1 cellular context compared by ENCODE assay signal in the genomic region with DNA sequence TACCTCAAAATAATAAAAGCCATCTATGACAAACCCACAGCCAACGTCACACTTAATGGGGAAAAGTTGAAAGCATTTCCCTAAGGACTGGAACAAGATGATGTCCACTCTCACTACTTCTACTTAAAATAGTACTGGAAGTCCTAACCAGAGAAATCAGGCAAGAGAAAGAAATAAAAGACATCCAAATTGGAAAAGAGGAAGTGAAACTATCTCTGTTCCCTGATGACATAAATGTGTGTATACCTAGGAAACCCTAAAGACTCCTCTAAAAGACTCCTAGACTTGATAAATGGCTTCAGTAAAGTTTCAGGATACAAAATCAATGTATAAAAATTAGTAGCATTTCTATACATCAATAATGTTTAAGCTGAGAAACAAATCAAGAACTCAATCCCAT.
A peak's percentile ranks its signal among the peaks of the same experiment; 100 is the strongest.
TF ChIP-seq lines count a peak whose summit lies in the region.

No MANE protein-coding gene starts in this region.

TF ChIP-seq in GM12878, 131 proteins besides CTCF, POLR2A, EP300 and RAD21 (continued from another document):
- TF ChIP-seq MTA3 (IDR thresholded peaks at IDR 0.05; ENCODE audit: borderline replicate concordance, low read length) = no peak
- no peak for TF ChIP-seq PAX8 (IDR thresholded peaks at IDR 0.05)
- no peak for TF ChIP-seq FOXK2 (IDR thresholded peaks at IDR 0.05)
- TF ChIP-seq CHD2 (IDR thresholded peaks at IDR 0.05; ENCODE audit: borderline replicate concordance, low read depth, low read length) = no peak
- TF ChIP-seq ZNF217 (IDR thresholded peaks at IDR 0.05) = no peak
- TF ChIP-seq POU2F2 (IDR thresholded peaks at IDR 0.05; ENCODE audit: borderline replicate concordance, low read depth, low read length) = no peak
- no peak for TF ChIP-seq SREBF2 (IDR thresholded peaks at IDR 0.05; ENCODE audit: low read length)
- peak; percentile 83 for TF ChIP-seq SPI1 (IDR thresholded peaks at IDR 0.05; ENCODE audit: borderline replicate concordance, insufficient read depth, low read depth, low read length)
- no peak for TF ChIP-seq NFXL1 (IDR thresholded peaks at IDR 0.05; ENCODE audit: borderline replicate concordance)
- TF ChIP-seq TCF12 (IDR thresholded peaks at IDR 0.05; ENCODE audit: low read depth, low read length) = no peak
- no peak for TF ChIP-seq LARP7 (IDR thresholded peaks at IDR 0.05)
- TF ChIP-seq HSF1 (IDR thresholded peaks at IDR 0.05; ENCODE audit: low read depth, low read length) = no peak
- TF ChIP-seq ESRRA (IDR thresholded peaks at IDR 0.05; ENCODE audit: low read length) = no peak
- no peak for TF ChIP-seq ZBTB11 (CRISPR knock-in tag; IDR thresholded peaks at IDR 0.05)
- TF ChIP-seq, protein P1, sequence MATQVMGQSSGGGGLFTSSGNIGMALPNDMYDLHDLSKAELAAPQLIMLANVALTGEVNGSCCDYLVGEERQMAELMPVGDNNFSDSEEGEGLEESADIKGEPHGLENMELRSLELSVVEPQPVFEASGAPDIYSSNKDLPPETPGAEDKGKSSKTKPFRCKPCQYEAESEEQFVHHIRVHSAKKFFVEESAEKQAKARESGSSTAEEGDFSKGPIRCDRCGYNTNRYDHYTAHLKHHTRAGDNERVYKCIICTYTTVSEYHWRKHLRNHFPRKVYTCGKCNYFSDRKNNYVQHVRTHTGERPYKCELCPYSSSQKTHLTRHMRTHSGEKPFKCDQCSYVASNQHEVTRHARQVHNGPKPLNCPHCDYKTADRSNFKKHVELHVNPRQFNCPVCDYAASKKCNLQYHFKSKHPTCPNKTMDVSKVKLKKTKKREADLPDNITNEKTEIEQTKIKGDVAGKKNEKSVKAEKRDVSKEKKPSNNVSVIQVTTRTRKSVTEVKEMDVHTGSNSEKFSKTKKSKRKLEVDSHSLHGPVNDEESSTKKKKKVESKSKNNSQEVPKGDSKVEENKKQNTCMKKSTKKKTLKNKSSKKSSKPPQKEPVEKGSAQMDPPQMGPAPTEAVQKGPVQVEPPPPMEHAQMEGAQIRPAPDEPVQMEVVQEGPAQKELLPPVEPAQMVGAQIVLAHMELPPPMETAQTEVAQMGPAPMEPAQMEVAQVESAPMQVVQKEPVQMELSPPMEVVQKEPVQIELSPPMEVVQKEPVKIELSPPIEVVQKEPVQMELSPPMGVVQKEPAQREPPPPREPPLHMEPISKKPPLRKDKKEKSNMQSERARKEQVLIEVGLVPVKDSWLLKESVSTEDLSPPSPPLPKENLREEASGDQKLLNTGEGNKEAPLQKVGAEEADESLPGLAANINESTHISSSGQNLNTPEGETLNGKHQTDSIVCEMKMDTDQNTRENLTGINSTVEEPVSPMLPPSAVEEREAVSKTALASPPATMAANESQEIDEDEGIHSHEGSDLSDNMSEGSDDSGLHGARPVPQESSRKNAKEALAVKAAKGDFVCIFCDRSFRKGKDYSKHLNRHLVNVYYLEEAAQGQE (IDR thresholded peaks at IDR 0.05; ENCODE audit: low read depth, low read length) = no peak
- TF ChIP-seq DPF2 (IDR thresholded peaks at IDR 0.05) = peak; percentile 46; the same call in 1 of the 2 replicates
- peak; percentile 54 to 57; a peak in 3 of 4 replicates for TF ChIP-seq IKZF2 (IDR thresholded peaks at IDR 0.05)
- no peak for TF ChIP-seq STAT3 (IDR thresholded peaks at IDR 0.05; ENCODE audit: low read depth, low read length)
- TF ChIP-seq SMAD5 (IDR thresholded peaks at IDR 0.05; ENCODE audit: low read depth) = no peak
- no peak for TF ChIP-seq RBBP5 (conservative IDR thresholded peaks at IDR 0.05)
- no peak for TF ChIP-seq EED (IDR thresholded peaks at IDR 0.05; ENCODE audit: low read depth)
- TF ChIP-seq IKZF1 (conservative IDR thresholded peaks at IDR 0.05) = peak; percentile 43; the same call in 1 of the 2 replicates
- TF ChIP-seq BACH1 (IDR thresholded peaks at IDR 0.05; ENCODE audit: borderline replicate concordance) = no peak
- no peak for TF ChIP-seq ZBED1 (IDR thresholded peaks at IDR 0.05; ENCODE audit: borderline replicate concordance)
- no peak for TF ChIP-seq RUNX3 (IDR thresholded peaks at IDR 0.05; ENCODE audit: low read length)
- TF ChIP-seq SMAD1 (IDR thresholded peaks at IDR 0.05; ENCODE audit: low read depth, partially characterized antibody) = no peak
- no peak for TF ChIP-seq RCOR1 (conservative IDR thresholded peaks at IDR 0.05; ENCODE audit: low read depth, low read length)
